ENCODE assay signal across 8 cellular contexts in genomic region chr2:96116879-96117533, GRCh38. TPM values are rescaled to one million over a fixed set of nuclear protein-coding genes. Genes with fewer than 3 reads are reported as not detected.
DNase-seq lines count a peak whose midpoint lies in the region; TF ChIP-seq lines count a peak whose summit lies in the region.

No MANE protein-coding gene starts in this region.

- peak; percentile 54 for TF ChIP-seq CTCF in HFF-Myc (IDR thresholded peaks at IDR 0.05; ENCODE audit: low read depth, low read length, missing control alignments)
- TF ChIP-seq CTCF in epithelial cell of esophagus (IDR thresholded peaks at IDR 0.05; ENCODE audit: insufficient read depth, low read depth, low read length, missing control alignments), result peak; percentile 30

- DNase-seq in NCI-H1694 treated with DMSO at 0.1 percent for 48 hours (lab: John Stamatoyannopoulos, UW) (peak; percentile 21), NCI-H1694 (lab: John Stamatoyannopoulos, UW) (no peak), HFF-Myc (ENCODE audit: extremely low read depth, low read depth) (no peak), NCI-H2196 treated with DMSO at 0.1 percent for 48 hours (lab: John Stamatoyannopoulos, UW; ENCODE audit: unreplicated experiment) (peak; percentile 26), epithelial cell of esophagus (ENCODE audit: low read depth) (peak; percentile 47), myocyte (ENCODE audit: low read depth) (peak; percentile 41), superior temporal gyrus (ENCODE audit: extremely low spot score) (peak; percentile 54)
- DNase-seq in activated CD8-positive, alpha-beta memory T cell treated with anti-CD3 and anti-CD28 coated beads for 24 hours, result peak; percentile 90

- H3K4me3 ChIP-seq in HFF-Myc (replicated peaks; ENCODE audit: low read depth, low read length), result peak overlapping the region; percentile 7; the same call in 1 of the 2 replicates
- peak overlapping the region; percentile 25 for H3K4me3 ChIP-seq in epithelial cell of esophagus (ENCODE audit: low read length)

RNA-seq across cellular contexts. Expression of gene ADRA2B, which starts 0.6 kb away (rescaled TPM):
- not detected in 2 replicates for total RNA-seq in myocyte
- polyA plus RNA-seq in myocyte (2012), result not detected

RNA-seq across cellular contexts. Expression of gene ASTL, which starts 21.3 kb away (rescaled TPM):
- not detected in 2 replicates for total RNA-seq in myocyte
- not detected for polyA plus RNA-seq in myocyte (2012)

RNA-seq across cellular contexts. Expression of gene DUSP2, which starts 28.2 kb away (rescaled TPM):
- total RNA-seq in myocyte, result 1.6 and 1.9 TPM in 2 replicates
- polyA plus RNA-seq in myocyte (2012), result 0.38 TPM

Comparison
In these comparisons a context has a peak if more than half of its experiments do, and no peak if none do; other contexts are left out.
1. DNase-seq: peak in NCI-H1694 treated with DMSO at 0.1 percent for 48 hours (single experiment), NCI-H2196 treated with DMSO at 0.1 percent for 48 hours (single experiment), activated CD8-positive, alpha-beta memory T cell treated with anti-CD3 and anti-CD28 coated beads for 24 hours (single experiment), epithelial cell of esophagus (single experiment), myocyte (single experiment) and superior temporal gyrus (single experiment); none in NCI-H1694 (single experiment) and HFF-Myc (single experiment).